12 cellular contexts compared by ENCODE assay signal in the genomic region with DNA sequence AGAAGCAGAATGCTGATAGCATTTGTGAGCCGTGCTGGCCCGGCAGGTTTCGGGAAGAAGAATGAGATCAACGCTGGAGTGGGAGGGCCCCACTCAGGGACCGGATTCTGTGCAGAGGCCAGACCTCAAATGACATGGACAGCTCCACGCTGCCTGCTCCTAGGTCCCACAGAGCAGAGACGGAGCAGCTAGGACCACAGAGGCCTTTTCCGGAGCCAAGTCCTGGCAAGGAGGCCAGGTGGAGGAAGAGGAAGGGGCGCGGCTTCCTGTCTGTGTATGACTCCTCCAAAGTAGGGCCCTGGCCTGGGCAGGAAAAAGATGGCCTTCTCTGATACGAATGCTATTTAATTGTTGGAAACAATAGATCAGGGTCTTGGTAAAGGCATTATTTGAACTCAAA.
DNase-seq lines count a peak whose midpoint lies in the region; ATAC-seq and TF ChIP-seq lines count a peak whose summit lies in the region.
"Had no signal": no experiment of that assay in that cellular context is flagged by ENCODE, and none has a peak within 500 bp of the region (broad histone marks: within the 10 kb centered on the region; RNA-seq: fewer than 3 reads in every experiment).

No MANE protein-coding gene starts in this region.

- H3K36me3 ChIP-seq in mammary epithelial cell (ENCODE audit: insufficient read depth, low read length) = no peaks in the 10 kb centered on the region
- H3K36me3 ChIP-seq in breast epithelium = no peaks in the 10 kb centered on the region
- no peaks in the 10 kb centered on the region for H3K36me3 ChIP-seq in left ventricle myocardium inferior
- H3K36me3 ChIP-seq in uterus = no peaks in the 10 kb centered on the region
- H3K36me3 ChIP-seq in osteoblast (ENCODE audit: insufficient read depth, low read length) = no peaks in the 10 kb centered on the region
- H3K36me3 ChIP-seq: tibial nerve had no signal

- WGBS in mammary epithelial cell (ENCODE audit: low coverage, missing lambda C conversion rate) = 95% methylated on average over 11 of the region's 11 CpGs

- H3K4me3 ChIP-seq in mammary epithelial cell (replicated peaks in 1 of 3; ENCODE audit: insufficient read depth in 1 of 3, low read depth in 2 of 3, low read length in 3 of 3) (no peak overlapping the region), breast epithelium (no peak overlapping the region), left ventricle myocardium inferior (no peak overlapping the region), uterus (no peak overlapping the region), osteoblast (ENCODE audit: insufficient read depth, low read length) (no peak overlapping the region)
- H3K4me3 ChIP-seq: tibial nerve had no signal

- H2AFZ ChIP-seq in mammary epithelial cell (ENCODE audit: low read depth, low read length) = peak overlapping the region; percentile 29
- no peak overlapping the region for H2AFZ ChIP-seq in osteoblast (ENCODE audit: low read length)

- intact Hi-C loops in mammary epithelial cell (cut with micrococcal nuclease) = no loop called here
- intact Hi-C loops in breast epithelium (cut with DNase I; ENCODE audit: low total_unique reads) = no loop called here
- intact Hi-C loops in left ventricle myocardium inferior (cut with micrococcal nuclease) = loop anchor here (10.0 kb wide), 1 partner anchor 96 kb away; no protein-coding TSS in a partner anchor
- intact Hi-C loops in uterus (cut with DNase I; ENCODE audit: low total_unique reads) = no loop called here

- no peak overlapping the region for H3K9ac ChIP-seq in mammary epithelial cell (ENCODE audit: insufficient read depth, low read length)

- no TSS peak for BruUV-seq in mammary epithelial cell (replicated peaks; lab: Mats Ljungman, UMichigan)

- no peaks in the 10 kb centered on the region for H3K9me3 ChIP-seq in mammary epithelial cell (replicated peaks; ENCODE audit: insufficient read depth, low read length)
- H3K9me3 ChIP-seq in breast epithelium = no peaks in the 10 kb centered on the region
- no peaks in the 10 kb centered on the region for H3K9me3 ChIP-seq in left ventricle myocardium inferior (replicated peaks)
- no peaks in the 10 kb centered on the region for H3K9me3 ChIP-seq in uterus
- H3K9me3 ChIP-seq in osteoblast (ENCODE audit: low read depth, low read length) = no peaks in the 10 kb centered on the region

- dilution Hi-C loops in mammary epithelial cell (cut with HindIII; ENCODE audit: low sequenced_read_pairs) = no loop called here

- H3K79me2 ChIP-seq in mammary epithelial cell (ENCODE audit: insufficient read depth, low read length) (no peaks in the 10 kb centered on the region), osteoblast (ENCODE audit: insufficient read depth, low read length) (no peaks in the 10 kb centered on the region)

- H3K27me3 ChIP-seq in mammary epithelial cell (ENCODE audit: insufficient read depth, low read length) = no peaks in the 10 kb centered on the region
- no peaks in the 10 kb centered on the region for H3K27me3 ChIP-seq in breast epithelium
- no peaks in the 10 kb centered on the region for H3K27me3 ChIP-seq in left ventricle myocardium inferior (ENCODE audit: low read depth)
- no peaks in the 10 kb centered on the region for H3K27me3 ChIP-seq in uterus
- H3K27me3 ChIP-seq in osteoblast (ENCODE audit: insufficient read depth, low read length) = no peaks in the 10 kb centered on the region
- H3K27me3 ChIP-seq: tibial nerve had no signal

- peak; percentile 34 for ATAC-seq in omental fat pad (ENCODE audit: low FRiP score)
- ATAC-seq in HG03095 (IDR thresholded peaks at IDR 0.05; ENCODE audit: unreplicated experiment) = no peak
- ATAC-seq: activated T-cell treated with anti-CD3 and anti-CD28 coated beads, Interleukin-2, amount 50 U/mL, for 72 hours had no signal

- H4K20me1 ChIP-seq in mammary epithelial cell (ENCODE audit: insufficient read depth, low read length) (no peaks in the 10 kb centered on the region), osteoblast (ENCODE audit: insufficient read depth, low read length) (no peaks in the 10 kb centered on the region)

- DNase-seq in mammary epithelial cell = no peak
- DNase-seq in breast epithelium (ENCODE audit: low spot score in 2 of 2) = no peak
- peak; percentile 69 for DNase-seq in left ventricle myocardium inferior
- no peak for DNase-seq in omental fat pad (ENCODE audit: low spot score)
- DNase-seq in uterus = peak; percentile 36 to 80
- no peak for DNase-seq in stimulated activated naive CD4-positive, alpha-beta T cell (lab: John Stamatoyannopoulos, UW)
- DNase-seq in osteoblast (ENCODE audit: insufficient read length, low spot score, missing footprints) = no peak
- DNase-seq: activated T-cell treated with anti-CD3 and anti-CD28 coated beads, Interleukin-2, amount 50 U/mL, for 72 hours; COR-L47; hippocampal formation had no signal

- H3K4me2 ChIP-seq in mammary epithelial cell (ENCODE audit: insufficient read depth, low read depth, low read length) (no peak overlapping the region), osteoblast (ENCODE audit: insufficient read depth, low read length) (no peak overlapping the region)

- H3K27ac ChIP-seq in mammary epithelial cell (ENCODE audit: insufficient read depth, low read depth, low read length) (no peak overlapping the region), breast epithelium (peak overlapping the region in 1 of 2 donors; percentile 80), left ventricle myocardium inferior (replicated peaks) (peak overlapping the region; percentile 92), uterus (peak overlapping the region in 1 of 2 donors; percentile 52), osteoblast (ENCODE audit: low read depth, low read length) (no peak overlapping the region)

- H3K4me1 ChIP-seq in mammary epithelial cell (ENCODE audit: insufficient read depth, low read length) (peaks cover 3% of the 10 kb centered on the region), breast epithelium (no peaks in the 10 kb centered on the region), left ventricle myocardium inferior (peaks cover 63% of the 10 kb centered on the region), uterus (no peaks in the 10 kb centered on the region), osteoblast (ENCODE audit: insufficient read depth, low read length) (no peaks in the 10 kb centered on the region)
- H3K4me1 ChIP-seq: tibial nerve had no signal

- CTCF ChIA-PET in mammary epithelial cell (lab: Charles Lee; ENCODE audit: low non-redundant PET) = no interaction called here

- TF ChIP-seq POLR2A in breast epithelium (IDR thresholded peaks at IDR 0.05) (no peak), uterus (IDR thresholded peaks at IDR 0.05) (no peak)

- in situ Hi-C loops in mammary epithelial cell (cut with MboI; ENCODE audit: low sequenced_read_pairs in 2 of 2) = no loop called here

- TF ChIP-seq CTCF in mammary epithelial cell (conservative IDR thresholded peaks at IDR 0.05 in 1 of 2, IDR thresholded peaks at IDR 0.05 in 1 of 2; ENCODE audit: extremely low read depth in 1 of 2, insufficient read depth in 1 of 2, low read depth in 1 of 2, low read length in 2 of 2) = no peak
- no peak for TF ChIP-seq CTCF in breast epithelium (IDR thresholded peaks at IDR 0.05)
- TF ChIP-seq CTCF in left ventricle myocardium inferior (IDR thresholded peaks at IDR 0.05; ENCODE audit: borderline replicate concordance) = no peak
- TF ChIP-seq CTCF in omental fat pad (IDR thresholded peaks at IDR 0.05) = no peak
- TF ChIP-seq CTCF in uterus (IDR thresholded peaks at IDR 0.05) = no peak
- no peak for TF ChIP-seq CTCF in osteoblast (IDR thresholded peaks at IDR 0.05; ENCODE audit: extremely low read depth, low read depth, low read length)

Comparison
In these comparisons a context has a peak if more than half of its experiments do, and no peak if none do; other contexts are left out.
1. DNase-seq: peak in left ventricle myocardium inferior (single experiment) and uterus (2 of 2); none in mammary epithelial cell (single experiment), breast epithelium (0 of 2), omental fat pad (single experiment), stimulated activated naive CD4-positive, alpha-beta T cell (0 of 6) and osteoblast (single experiment).